11 cellular contexts compared by ENCODE assay signal in genomic region chr15:50886139-50886467, GRCh38. TPM values are rescaled to one million over a fixed set of nuclear protein-coding genes. Genes with fewer than 3 reads are reported as not detected.
A peak's percentile ranks its signal among the peaks of the same experiment; 100 is the strongest.
DNase-seq lines count a peak whose midpoint lies in the region; ATAC-seq and TF ChIP-seq lines count a peak whose summit lies in the region.
"Had no signal": no experiment of that assay in that cellular context is flagged by ENCODE, and none has a peak within 500 bp of the region (broad histone marks: within the 10 kb centered on the region; RNA-seq: fewer than 3 reads in every experiment).

No MANE protein-coding gene starts in this region.

- H3K36me3 ChIP-seq in right atrium auricular region, result no peaks in the 10 kb centered on the region

- H3K4me3 ChIP-seq in right atrium auricular region, result no peak overlapping the region

- DNase-seq in activated naive CD4-positive, alpha-beta T cell treated with anti-CD3 and anti-CD28 coated beads for 36 hours, result no peak
- DNase-seq in T-helper 17 cell, result no peak
- DNase-seq in glutamatergic neuron, result no peak
- DNase-seq in GM13976 (ENCODE audit: low spot score), result no peak
- no peak for DNase-seq in stimulated activated CD4-positive, alpha-beta T cell treated with anti-CD3 and anti-CD28 coated beads, Interleukin-1b, Interleukin-23, amount 100 ng/mL, for 48 hours
- DNase-seq in right atrium auricular region (ENCODE audit: low spot score), result no peak

- H3K27me3 ChIP-seq in right atrium auricular region, result no peaks in the 10 kb centered on the region
- H3K27me3 ChIP-seq: dorsolateral prefrontal cortex had no signal

- ATAC-seq in T-helper 17 cell, result no peak
- ATAC-seq in GM18858 (IDR thresholded peaks at IDR 0.05; ENCODE audit: unreplicated experiment), result no peak

- peaks cover 33% of the 10 kb centered on the region for H3K4me1 Mint-ChIP-seq in activated naive CD4-positive, alpha-beta T cell treated with anti-CD3 and anti-CD28 coated beads, Interleukin-2, amount 50 U/mL, for 24 hours
- peaks cover 45% of the 10 kb centered on the region for H3K4me1 Mint-ChIP-seq in activated naive CD4-positive, alpha-beta T cell treated with anti-CD3 and anti-CD28 coated beads for 36 hours (ENCODE audit: low read depth)
- H3K4me1 Mint-ChIP-seq in T-helper 17 cell (peaks cover 16% of the 10 kb centered on the region), glutamatergic neuron (ENCODE audit: low read depth, unreplicated experiment) (no peaks in the 10 kb centered on the region)

- peaks cover 4% of the 10 kb centered on the region for H3K36me3 Mint-ChIP-seq in activated naive CD4-positive, alpha-beta T cell treated with anti-CD3 and anti-CD28 coated beads, Interleukin-2, amount 50 U/mL, for 24 hours
- H3K36me3 Mint-ChIP-seq in activated naive CD4-positive, alpha-beta T cell treated with anti-CD3 and anti-CD28 coated beads for 36 hours (ENCODE audit: low read depth), result no peaks in the 10 kb centered on the region
- no peaks in the 10 kb centered on the region for H3K36me3 Mint-ChIP-seq in T-helper 17 cell (ENCODE audit: low read depth)
- no peaks in the 10 kb centered on the region for H3K36me3 Mint-ChIP-seq in glutamatergic neuron (ENCODE audit: unreplicated experiment)

- CTCF ChIA-PET in activated naive CD4-positive, alpha-beta T cell treated with anti-CD3 and anti-CD28 coated beads for 36 hours (lab: Charles Lee), result interaction anchor here (0.6 to 2.5 kb wide), 11 partner anchors 10 to 259 kb away, joined by 3 to 9 read pairs (median 4); no protein-coding TSS in a partner anchor

- H3K27me3 Mint-ChIP-seq in activated naive CD4-positive, alpha-beta T cell treated with anti-CD3 and anti-CD28 coated beads, Interleukin-2, amount 50 U/mL, for 24 hours, result no peaks in the 10 kb centered on the region
- H3K27me3 Mint-ChIP-seq in activated naive CD4-positive, alpha-beta T cell treated with anti-CD3 and anti-CD28 coated beads for 36 hours (ENCODE audit: low read depth), result no peaks in the 10 kb centered on the region
- H3K27me3 Mint-ChIP-seq in T-helper 17 cell (no peaks in the 10 kb centered on the region), glutamatergic neuron (ENCODE audit: unreplicated experiment) (no peaks in the 10 kb centered on the region)

- H3K4me3 Mint-ChIP-seq in activated naive CD4-positive, alpha-beta T cell treated with anti-CD3 and anti-CD28 coated beads, Interleukin-2, amount 50 U/mL, for 24 hours, result peak overlapping the region; percentile 67
- H3K4me3 Mint-ChIP-seq in activated naive CD4-positive, alpha-beta T cell treated with anti-CD3 and anti-CD28 coated beads for 36 hours, result no peak overlapping the region
- no peak overlapping the region for H3K4me3 Mint-ChIP-seq in T-helper 17 cell
- no peak overlapping the region for H3K4me3 Mint-ChIP-seq in glutamatergic neuron (ENCODE audit: unreplicated experiment)
- H3K4me3 Mint-ChIP-seq: nephron had no signal

- TF ChIP-seq CTCF in glutamatergic neuron (IDR thresholded peaks at IDR 0.05; ENCODE audit: partially characterized antibody, unreplicated experiment) (peak; percentile 15), GM13976 (IDR thresholded peaks at IDR 0.05; ENCODE audit: borderline replicate concordance, control extremely low read depth, extremely low read depth, insufficient read depth, missing control alignments) (no peak), right atrium auricular region (IDR thresholded peaks at IDR 0.05) (no peak)

- intact Hi-C loops in activated naive CD4-positive, alpha-beta T cell treated with anti-CD3 and anti-CD28 coated beads for 36 hours (cut with micrococcal nuclease), result no loop called here

- peak overlapping the region; percentile 47 for H3K27ac Mint-ChIP-seq in activated naive CD4-positive, alpha-beta T cell treated with anti-CD3 and anti-CD28 coated beads, Interleukin-2, amount 50 U/mL, for 24 hours
- no peak overlapping the region for H3K27ac Mint-ChIP-seq in activated naive CD4-positive, alpha-beta T cell treated with anti-CD3 and anti-CD28 coated beads for 36 hours
- H3K27ac Mint-ChIP-seq in T-helper 17 cell (peak overlapping the region; percentile 90), glutamatergic neuron (ENCODE audit: unreplicated experiment) (no peak overlapping the region)

- no peaks in the 10 kb centered on the region for H3K9me3 Mint-ChIP-seq in activated naive CD4-positive, alpha-beta T cell treated with anti-CD3 and anti-CD28 coated beads, Interleukin-2, amount 50 U/mL, for 24 hours
- peaks cover 4% of the 10 kb centered on the region for H3K9me3 Mint-ChIP-seq in activated naive CD4-positive, alpha-beta T cell treated with anti-CD3 and anti-CD28 coated beads for 36 hours
- no peaks in the 10 kb centered on the region for H3K9me3 Mint-ChIP-seq in glutamatergic neuron (ENCODE audit: unreplicated experiment)

- H3K27ac ChIP-seq in right atrium auricular region, result no peak overlapping the region

- peaks cover 0 to 11% of the 10 kb centered on the region in 2 donors for H3K4me1 ChIP-seq in right atrium auricular region

- in situ Hi-C loops in GM13976 (cut with MboI; ENCODE audit: low sequenced_read_pairs, unreplicated experiment), result loop anchor here (10.0 kb wide), 1 partner anchor 201 kb away; the partner anchor contains the start of gene TRPM7

- no peaks in the 10 kb centered on the region for H3K9me3 ChIP-seq in T-helper 17 cell (ENCODE audit: control insufficient read depth, low read length, poor library complexity, severe bottlenecking)
- peaks cover 0 to 7% of the 10 kb centered on the region in 2 donors for H3K9me3 ChIP-seq in right atrium auricular region
- H3K9me3 ChIP-seq: SK-N-SH had no signal

RNA-seq across cellular contexts. Expression of gene AP4E1, which starts 22.4 kb away (rescaled TPM):
- 1 to 10 TPM; 6.8 to 9.4 TPM for total RNA-seq in activated naive CD4-positive, alpha-beta T cell treated with anti-CD3 and anti-CD28 coated beads for 36 hours
- total RNA-seq in T-helper 17 cell, result 1 to 10 TPM; 7.6 to 9.6 TPM
- total RNA-seq in glutamatergic neuron (ENCODE audit: unreplicated experiment), result 15.9 TPM
- total RNA-seq in right atrium auricular region, result 10 to 100 TPM in 1 of 2 donors, 1 to 10 TPM in 1; 7.0 to 11.7 TPM

Comparison
In these comparisons a context has a peak if more than half of its experiments do, and no peak if none do; other contexts are left out.
1. H3K27ac Mint-ChIP-seq: peak in activated naive CD4-positive, alpha-beta T cell treated with anti-CD3 and anti-CD28 coated beads, Interleukin-2, amount 50 U/mL, for 24 hours (single experiment) and T-helper 17 cell (single experiment); none in activated naive CD4-positive, alpha-beta T cell treated with anti-CD3 and anti-CD28 coated beads for 36 hours (single experiment) and glutamatergic neuron (single experiment).